Comparison of ENCODE assay signal across 21 cellular contexts in genomic region chr1:10604966-10605365, GRCh38.
"Had no signal": no experiment of that assay in that cellular context is flagged by ENCODE, and none has a peak within 500 bp of the region (broad histone marks: within the 10 kb centered on the region; RNA-seq: fewer than 3 reads in every experiment).

No MANE protein-coding gene starts in this region.

- H3K27ac ChIP-seq: esophagus squamous epithelium, gastroesophageal sphincter, parathyroid adenoma, prostate gland, right lobe of liver, skin epidermis, stomach, thoracic aorta, transverse colon had no signal

- H3K36me3 ChIP-seq: prostate gland, right lobe of liver, thoracic aorta, transverse colon had no signal

- H3K4me1 Mint-ChIP-seq: naive B cell had no signal

- H3K79me2 ChIP-seq: parathyroid adenoma had no signal

- H3K27me3 Mint-ChIP-seq: dendritic cell treated with granulocyte-macrophage colony-stimulating factor and Interleukin-4, amounts not matched to agents 40 ng/mL and 50 ng/mL, for 4 days; effector memory CD8-positive, alpha-beta T cell; naive B cell had no signal

- H3K27ac Mint-ChIP-seq: dendritic cell treated with granulocyte-macrophage colony-stimulating factor and Interleukin-4, amounts not matched to agents 40 ng/mL and 50 ng/mL, for 4 days; nephron progenitor cell had no signal

- H2AFZ ChIP-seq: parathyroid adenoma had no signal

- H3K4me3 Mint-ChIP-seq: dendritic cell treated with granulocyte-macrophage colony-stimulating factor and Interleukin-4, amounts not matched to agents 40 ng/mL and 50 ng/mL, for 4 days; effector memory CD8-positive, alpha-beta T cell; naive B cell; nephron progenitor cell had no signal

- ATAC-seq: effector memory CD8-positive, alpha-beta T cell; gastroesophageal sphincter; left lobe of liver; right lobe of liver had no signal

- H3K9me3 ChIP-seq: esophagus squamous epithelium, gastroesophageal sphincter, prostate gland, right lobe of liver, stomach, thoracic aorta, transverse colon had no signal

- H3K4me1 ChIP-seq: gastroesophageal sphincter, parathyroid adenoma, transverse colon had no signal

- H3K27me3 ChIP-seq: esophagus squamous epithelium, gastroesophageal sphincter, right lobe of liver, stomach, transverse colon had no signal

- H3K9ac ChIP-seq: parathyroid adenoma had no signal

- DNase-seq: effector memory CD8-positive, alpha-beta T cell; esophagus squamous epithelium; foreskin fibroblast; glutamatergic neuron; midbrain; naive B cell; nephron progenitor cell; right lobe of liver; stimulated activated CD4-positive, alpha-beta T cell treated with anti-CD3 and anti-CD28 coated beads, Interleukin-2, amount 100 ng/mL, for 24 hours; stimulated activated CD4-positive, alpha-beta T cell treated with anti-CD3 and anti-CD28 coated beads, Interleukin-4, amount 100 ng/mL, for 4 hours; stimulated activated naive CD4-positive, alpha-beta T cell; stomach; substantia nigra; transverse colon had no signal

- H3K9me3 Mint-ChIP-seq: dendritic cell treated with granulocyte-macrophage colony-stimulating factor and Interleukin-4, amounts not matched to agents 40 ng/mL and 50 ng/mL, for 4 days; effector memory CD8-positive, alpha-beta T cell; naive B cell; nephron progenitor cell had no signal

- H3K4me3 ChIP-seq: esophagus squamous epithelium, gastroesophageal sphincter, prostate gland, right lobe of liver, skin epidermis, stomach, thoracic aorta, transverse colon had no signal
